ENCODE assay signal across 7 cellular contexts in genomic region chr2:196905365-196905764, GRCh38. TPM values are rescaled to one million over a fixed set of nuclear protein-coding genes. Genes with fewer than 3 reads are reported as not detected.
DNase-seq lines count a peak whose midpoint lies in the region; ATAC-seq, FAIRE-seq and TF ChIP-seq lines count a peak whose summit lies in the region.
"Not testable (repeated sequence)": the region's sequence is repeated elsewhere in the genome, so short reads cannot be mapped to it uniquely, and the experiment has no call there.

No MANE protein-coding gene starts in this region.

- not testable (repeated sequence) for H3K9me3 Mint-ChIP-seq in nephron progenitor cell

- TSS peak; percentile 81 for BruUV-seq in K562 (replicated peaks; lab: Mats Ljungman, UMichigan)

- H3K4me1 Mint-ChIP-seq in nephron progenitor cell: not testable (repeated sequence)

- TF ChIP-seq RAD21 in K562 (CRISPR knock-in tag; conservative IDR thresholded peaks at IDR 0.05 in 1 of 2, IDR thresholded peaks at IDR 0.05 in 1 of 2): not testable (repeated sequence)

- ATAC-seq in RWPE2 (ENCODE audit: low read depth); K562: not testable (repeated sequence)

- not testable (repeated sequence) for TF ChIP-seq EP300 in K562 (IDR thresholded peaks at IDR 0.05; ENCODE audit: low read length)

- H3K36me3 ChIP-seq in HUES64 (ENCODE audit: insufficient read depth, low read length) (peaks cover 29% of the 10 kb centered on the region), RWPE2 (ENCODE audit: low read depth) (peaks cover 18% of the 10 kb centered on the region), iPS-18a (ENCODE audit: control insufficient read depth, low read depth, low read length) (peaks cover 16% of the 10 kb centered on the region)
- H3K36me3 ChIP-seq in K562 (ENCODE audit: control insufficient read depth, insufficient read depth, low read length): not testable (repeated sequence)

- no CpG with 5 or more reads among the region's 15 CpGs for WGBS in HUES64
- 12% methylated on average over 2 of the region's 15 CpGs for WGBS in K562 (ENCODE audit: insufficient coverage, low coverage, missing lambda C conversion rate)

- not testable (repeated sequence) for TF ChIP-seq POLR2A in K562 (conservative IDR thresholded peaks at IDR 0.05)

- CTCF ChIA-PET in K562 (lab: Yijun Ruan, JAX; ENCODE audit: low intra/inter-chr PET ratio): not testable (repeated sequence)

- intact Hi-C loops in K562 (cut with micrococcal nuclease): not testable (repeated sequence)

- H3K9me3 ChIP-seq in HUES64 (ENCODE audit: insufficient read depth, low read depth, low read length); RWPE2 (ENCODE audit: severe bottlenecking); K562 (replicated peaks; ENCODE audit: control insufficient read depth, insufficient read depth, low read depth, low read length); iPS-18a (ENCODE audit: control insufficient read depth, low read depth, low read length): not testable (repeated sequence)

- DNase-seq in RWPE2 (ENCODE audit: low spot score); K562 (ENCODE audit: extremely low read depth in 1 of 4, low spot score in 3 of 4); epithelial cell of esophagus (ENCODE audit: low read depth); nephron progenitor cell: not testable (repeated sequence)

- H3K27me3 Mint-ChIP-seq in nephron progenitor cell (ENCODE audit: low read depth, poor library complexity): not testable (repeated sequence)

- POLR2A ChIA-PET in K562 (lab: Yijun Ruan, JAX): not testable (repeated sequence)

- H3K4me3 Mint-ChIP-seq in nephron progenitor cell: peak overlapping the region; percentile 80

- H3K4me1 ChIP-seq in HUES64 (ENCODE audit: insufficient read depth, low read length); K562 (replicated peaks in 1 of 2; ENCODE audit: control insufficient read depth in 2 of 2, insufficient read depth in 2 of 2, low read length in 2 of 2); iPS-18a (ENCODE audit: control insufficient read depth, low read depth, low read length): not testable (repeated sequence)
- peaks cover 18% of the 10 kb centered on the region for H3K4me1 ChIP-seq in RWPE2 (ENCODE audit: insufficient read depth, poor library complexity, severe bottlenecking)

- not testable (repeated sequence) for FAIRE-seq in K562 (lab: Jason Lieb, UNC)

- H3K9me1 ChIP-seq in K562 (ENCODE audit: control insufficient read depth, insufficient read depth, low read length): not testable (repeated sequence)

- H3K36me3 Mint-ChIP-seq in nephron progenitor cell (ENCODE audit: low read depth): peaks cover 41% of the 10 kb centered on the region

- H3K79me2 ChIP-seq in K562 (ENCODE audit: control insufficient read depth, insufficient read depth, low read length): not testable (repeated sequence)

- H4K20me1 ChIP-seq in K562 (replicated peaks; ENCODE audit: control insufficient read depth, insufficient read depth, low read length): not testable (repeated sequence)

- not testable (repeated sequence) for H3K27ac Mint-ChIP-seq in nephron progenitor cell

- H3K9ac ChIP-seq in HUES64 (ENCODE audit: low read depth, low read length): peak overlapping the region; percentile 68; the same call in 1 of the 2 replicates
- H3K9ac ChIP-seq in K562 (ENCODE audit: insufficient read depth in 1 of 2, low read depth in 2 of 2, low read length in 2 of 2): not testable (repeated sequence)
- peak overlapping the region; percentile 39 for H3K9ac ChIP-seq in iPS-18a (ENCODE audit: low read length)

- H3K4me3 ChIP-seq in GM08714 (ENCODE audit: low read length) (peak overlapping the region; percentile 42), HUES64 (ENCODE audit: low read length) (peak overlapping the region; percentile 54), RWPE2 (ENCODE audit: severe bottlenecking) (peak overlapping the region; percentile 33), epithelial cell of esophagus (ENCODE audit: low read length) (peak overlapping the region; percentile 27), iPS-18a (ENCODE audit: low read length) (peak overlapping the region; percentile 47)
- H3K4me3 ChIP-seq in K562: not testable (repeated sequence)

- H3K4me2 ChIP-seq in K562 (ENCODE audit: insufficient read depth, low read length): not testable (repeated sequence)

- H3K27ac ChIP-seq in HUES64 (ENCODE audit: low read depth, low read length) (0 out of 2 replicates have a peak overlapping the region, but pooled peaks have one; percentile 3), RWPE2 (ENCODE audit: poor library complexity, severe bottlenecking) (peak overlapping the region; percentile 73)
- not testable (repeated sequence) for H3K27ac ChIP-seq in K562 (ENCODE audit: extremely low read depth, low read depth, low read length); iPS-18a (ENCODE audit: low read length)

- not testable (repeated sequence) for H3K27me3 ChIP-seq in HUES64 (ENCODE audit: insufficient read depth, low read length); RWPE2 (ENCODE audit: insufficient read depth, poor library complexity, severe bottlenecking); K562 (ENCODE audit: control insufficient read depth in 2 of 2, insufficient read depth in 2 of 2, low read length in 2 of 2); iPS-18a (ENCODE audit: control insufficient read depth, insufficient read depth, low read length)

- in situ Hi-C loops in K562 (cut with MboI): not testable (repeated sequence)

- not testable (repeated sequence) for TF ChIP-seq CTCF in RWPE2 (IDR thresholded peaks at IDR 0.05; ENCODE audit: poor library complexity, severe bottlenecking); K562 (IDR thresholded peaks at IDR 0.05 in 2 of 3, conservative IDR thresholded peaks at IDR 0.05 in 1 of 3; ENCODE audit: insufficient read depth in 2 of 3, low read depth in 1 of 3, low read length in 3 of 3); epithelial cell of esophagus (IDR thresholded peaks at IDR 0.05; ENCODE audit: insufficient read depth, low read depth, low read length, missing control alignments); nephron progenitor cell (IDR thresholded peaks at IDR 0.05)

- H2AFZ ChIP-seq in K562 (ENCODE audit: low read depth, low read length): peak overlapping the region; percentile 55

RNA-seq across cellular contexts. Expression of gene PGAP1, which starts 21.1 kb away (rescaled TPM):
- polyA plus RNA-seq in HUES64 (2013, experiment 1 of 2): 15.4 TPM
- polyA plus RNA-seq in HUES64 (2013, experiment 2 of 2): 19.7 TPM
- total RNA-seq in K562 (2011; cell fraction: chromatin; rRNA removed; ENCODE audit: low replicate concordance): 1.6 and 3.4 TPM in 2 replicates
- total RNA-seq in K562 (2011; cell fraction: nucleolus; rRNA removed): 0.39 and 0.67 TPM in 2 replicates
- 1.2 and 2.4 TPM in 2 replicates for total RNA-seq in K562 (2011; cell fraction: nucleoplasm; rRNA removed)
- total RNA-seq in K562 (2014; rRNA removed) (0.18 and 0.29 TPM in 2 replicates), K562 (2014; rRNA removed; fragmentation: Illumina TruSeq; extraction: Trizol) (0.73 and 0.80 TPM in 2 replicates), K562 (2015; rRNA removed; fragmentation: Illumina TruSeq; extraction: Trizol) (0.60 and 0.62 TPM in 2 replicates), K562 (2021) (0.64 and 0.74 TPM in 2 replicates)
- polyA plus RNA-seq in K562 (2011; rRNA removed) (0.28 and 0.72 TPM in 2 replicates), K562 (2014; fragmentation: Illumina TruSeq; extraction: Trizol) (0.30 and 0.46 TPM in 2 replicates), K562 (2014; fragmentation: Nextera tagmentation; extraction: Ambion mirVana) (under 1 TPM; 0.08 to 0.10 TPM), K562 (2014; rRNA removed) (0.52 and 0.71 TPM in 2 replicates)
- polyA plus RNA-seq in K562 (2011; cell fraction: cytosol; rRNA removed): 0.16 and 0.21 TPM in 2 replicates
- polyA plus RNA-seq in K562 (2011; cell fraction: nucleus; rRNA removed): 0.69 and 0.88 TPM in 2 replicates
- 0.14 and 0.29 TPM in 2 replicates for polyA plus RNA-seq in K562 (2012)
- 0.66 and 1.4 TPM in 2 replicates for polyA minus RNA-seq in K562 (2011; rRNA and poly(A)+ RNA removed)
- 0.38 and 2.2 TPM in 2 replicates for polyA minus RNA-seq in K562 (2011; cell fraction: cytosol; rRNA and poly(A)+ RNA removed)
- 1.1 and 1.3 TPM in 2 replicates for polyA minus RNA-seq in K562 (2011; cell fraction: nucleus; rRNA and poly(A)+ RNA removed)
